In genomic region chr6:136662347-136663237, GRCh38 we compare ENCODE assay signal across 26 cellular contexts.
"Had no signal": no experiment of that assay in that cellular context is flagged by ENCODE, and none has a peak within 500 bp of the region (broad histone marks: within the 10 kb centered on the region; RNA-seq: fewer than 3 reads in every experiment).

No MANE protein-coding gene starts in this region.

- H3K4me3 Mint-ChIP-seq: effector memory CD8-positive, alpha-beta T cell; memory B cell; naive B cell; natural killer cell treated with Interleukin-12 subunit alpha and Interleukin-12 subunit beta and Interleukin-15 and Interleukin-18, amount 100 ng/mL, for 72 hours; neural progenitor cell; stimulated activated effector memory CD8-positive, alpha-beta T cell treated with anti-CD3 and anti-CD28 coated beads, Interleukin-12 subunit alpha, Interleukin-12 subunit beta, amount 100 ng/mL, for 72 hours; type B pancreatic cell had no signal

- H3K4me2 ChIP-seq: neural progenitor cell had no signal

- H3K27ac ChIP-seq: epithelial cell of prostate, gastrocnemius medialis, neural progenitor cell, prostate gland, right atrium auricular region, sigmoid colon, testis, tibial artery had no signal

- H3K4me1 Mint-ChIP-seq: memory B cell; naive B cell; neural progenitor cell; stimulated activated effector memory CD8-positive, alpha-beta T cell treated with anti-CD3 and anti-CD28 coated beads, Interleukin-12 subunit alpha, Interleukin-12 subunit beta, amount 100 ng/mL, for 72 hours had no signal

- H3K27me3 Mint-ChIP-seq: effector memory CD8-positive, alpha-beta T cell; memory B cell; naive B cell; natural killer cell treated with Interleukin-12 subunit alpha and Interleukin-12 subunit beta and Interleukin-15 and Interleukin-18, amount 100 ng/mL, for 72 hours; type B pancreatic cell had no signal

- H3K9ac ChIP-seq: neural progenitor cell had no signal

- H3K27me3 ChIP-seq: gastrocnemius medialis, neural progenitor cell, right atrium auricular region, sigmoid colon, testis, tibial artery had no signal

- H3K9me3 Mint-ChIP-seq: effector memory CD8-positive, alpha-beta T cell; memory B cell; naive B cell; natural killer cell treated with Interleukin-12 subunit alpha and Interleukin-12 subunit beta and Interleukin-15 and Interleukin-18, amount 100 ng/mL, for 72 hours; neural progenitor cell; stimulated activated effector memory CD8-positive, alpha-beta T cell treated with anti-CD3 and anti-CD28 coated beads, Interleukin-12 subunit alpha, Interleukin-12 subunit beta, amount 100 ng/mL, for 72 hours; type B pancreatic cell had no signal

- H3K27ac Mint-ChIP-seq: memory B cell; natural killer cell treated with Interleukin-12 subunit alpha and Interleukin-12 subunit beta and Interleukin-15 and Interleukin-18, amount 100 ng/mL, for 72 hours; neural progenitor cell; stimulated activated effector memory CD8-positive, alpha-beta T cell treated with anti-CD3 and anti-CD28 coated beads, Interleukin-12 subunit alpha, Interleukin-12 subunit beta, amount 100 ng/mL, for 72 hours; type B pancreatic cell had no signal

- ATAC-seq: effector memory CD8-positive, alpha-beta T cell; esophagus mucosa; gastrocnemius medialis; left lobe of liver; mucosa of descending colon; natural killer cell treated with Interleukin-12 subunit alpha and Interleukin-12 subunit beta and Interleukin-15 and Interleukin-18, amount 100 ng/mL, for 72 hours; stimulated activated effector memory CD8-positive, alpha-beta T cell treated with anti-CD3 and anti-CD28 coated beads, Interleukin-12 subunit alpha, Interleukin-12 subunit beta, amount 100 ng/mL, for 72 hours; stimulated activated naive CD8-positive, alpha-beta T cell treated with anti-CD3 and anti-CD28 coated beads, Interleukin-15, Interleukin-2, amounts not matched to agents 100 U/mL and 50 U/mL, for 24 hours had no signal

- H3K9me3 ChIP-seq: gastrocnemius medialis, mucosa of descending colon, prostate gland, right atrium auricular region, sigmoid colon, testis, tibial artery had no signal

- FAIRE-seq: kidney had no signal

- H3K4me3 ChIP-seq: gastrocnemius medialis, lung, mucosa of descending colon, neural progenitor cell, prostate gland, right atrium auricular region, sigmoid colon, testis, tibial artery had no signal

- H2AFZ ChIP-seq: neural progenitor cell had no signal

- H3K36me3 Mint-ChIP-seq: neural progenitor cell had no signal

- H3K36me3 ChIP-seq: neural progenitor cell, prostate gland, right atrium auricular region, sigmoid colon had no signal

- H3K4me1 ChIP-seq: gastrocnemius medialis, neural progenitor cell, prostate gland, right atrium auricular region, sigmoid colon, testis, tibial artery had no signal

- DNase-seq: cortex of kidney; effector memory CD8-positive, alpha-beta T cell; foreskin fibroblast; gastrocnemius medialis; head of caudate nucleus; kidney; mucosa of descending colon; naive B cell; sigmoid colon; stimulated activated CD4-positive, alpha-beta T cell treated with anti-CD3 and anti-CD28 coated beads, Interleukin-2, amount 100 ng/mL, for 24 hours; stimulated activated CD4-positive, alpha-beta T cell treated with anti-CD3 and anti-CD28 coated beads, Interleukin-4, amount 100 ng/mL, for 24 hours; stimulated activated naive CD8-positive, alpha-beta T cell treated with anti-CD3 and anti-CD28 coated beads, Interleukin-15, Interleukin-2, amounts not matched to agents 100 U/mL and 50 U/mL, for 24 hours; substantia nigra; testis; tibial artery had no signal
